18 cellular contexts compared by ENCODE assay signal in the genomic region with DNA sequence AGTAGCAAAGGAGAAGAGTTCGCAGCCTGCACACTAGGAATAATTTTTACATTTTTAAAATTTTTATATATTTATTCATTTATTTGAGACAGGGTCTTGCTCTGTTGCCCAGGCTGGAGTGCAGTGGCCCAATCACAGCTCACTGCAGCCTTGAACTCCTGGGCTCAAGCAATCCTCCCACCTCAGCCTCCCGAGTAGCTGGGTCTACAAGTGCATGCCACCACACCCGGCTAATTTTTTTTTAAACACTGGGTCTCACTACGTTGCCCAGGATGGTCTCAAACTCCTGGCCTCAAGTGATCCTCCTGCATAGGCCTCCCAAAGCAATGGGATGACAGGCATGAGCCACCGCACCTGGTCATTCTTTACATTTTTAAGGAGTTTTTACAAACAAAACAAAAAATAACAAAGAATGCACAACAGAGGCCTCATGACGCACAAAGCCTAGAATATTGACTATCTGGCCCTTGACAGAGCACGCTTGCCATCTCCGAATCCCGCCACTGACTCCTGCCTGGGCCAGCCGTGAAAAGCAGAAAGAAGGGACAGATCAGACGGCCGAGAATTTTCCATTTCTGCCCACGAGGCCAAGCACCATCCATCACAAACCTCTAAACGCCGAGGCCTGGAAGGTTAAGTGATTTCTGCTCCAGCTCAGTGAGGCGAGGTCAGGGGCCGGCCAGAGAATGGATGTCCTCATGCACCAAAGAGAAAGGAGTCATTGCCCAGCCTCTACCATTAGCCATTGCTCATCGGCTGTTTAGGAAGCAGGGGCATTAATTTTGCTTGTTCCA.
DNase-seq lines count a peak whose midpoint lies in the region; ATAC-seq and TF ChIP-seq lines count a peak whose summit lies in the region.
"Had no signal": no experiment of that assay in that cellular context is flagged by ENCODE, and none has a peak within 500 bp of the region (broad histone marks: within the 10 kb centered on the region; RNA-seq: fewer than 3 reads in every experiment).

No MANE protein-coding gene starts in this region.

- no peak for TF ChIP-seq CTCF in dorsolateral prefrontal cortex (IDR thresholded peaks at IDR 0.05 in 54 of 56, conservative IDR thresholded peaks at IDR 0.05 in 2 of 56; ENCODE audit: low read depth in 1 of 56, partially characterized antibody in 56 of 56)
- TF ChIP-seq CTCF in nephron (IDR thresholded peaks at IDR 0.05; ENCODE audit: unreplicated experiment in 3 of 3) = no peak

- peaks cover 29% of the 10 kb centered on the region for H3K4me1 Mint-ChIP-seq in activated naive CD4-positive, alpha-beta T cell treated with anti-CD3 and anti-CD28 coated beads, Interleukin-2, amount 50 U/mL, for 24 hours
- peaks cover 70% of the 10 kb centered on the region for H3K4me1 Mint-ChIP-seq in nephron

- H3K27ac ChIP-seq in dorsolateral prefrontal cortex = peak overlapping the region in 52 of 59 donors; percentile 6 to 97 (median 92)
- H3K27ac ChIP-seq in temporal lobe (ENCODE audit: low read depth, low read length) = peak overlapping the region; percentile 90
- H3K27ac ChIP-seq: C4-2B, suprapubic skin had no signal

- no peaks in the 10 kb centered on the region for H3K36me3 Mint-ChIP-seq in activated naive CD4-positive, alpha-beta T cell treated with anti-CD3 and anti-CD28 coated beads, Interleukin-2, amount 50 U/mL, for 24 hours
- H3K36me3 Mint-ChIP-seq in activated naive CD4-positive, alpha-beta T cell treated with anti-CD3 and anti-CD28 coated beads, Interleukin-2, amount 50 U/mL, for 72 hours = no peaks in the 10 kb centered on the region
- no peaks in the 10 kb centered on the region for H3K36me3 Mint-ChIP-seq in nephron (ENCODE audit: low read depth)
- H3K36me3 Mint-ChIP-seq: activated naive CD8-positive, alpha-beta T cell treated with anti-CD3 and anti-CD28 coated beads, Interleukin-2, amount 10 ng/mL, durations not matched to agents 7 days and 5 days had no signal

- H3K9me3 Mint-ChIP-seq in activated naive CD4-positive, alpha-beta T cell treated with anti-CD3 and anti-CD28 coated beads, Interleukin-2, amount 50 U/mL, for 24 hours = no peaks in the 10 kb centered on the region
- no peaks in the 10 kb centered on the region for H3K9me3 Mint-ChIP-seq in activated naive CD4-positive, alpha-beta T cell treated with anti-CD3 and anti-CD28 coated beads, Interleukin-2, amount 50 U/mL, for 72 hours
- H3K9me3 Mint-ChIP-seq in nephron = no peaks in the 10 kb centered on the region
- H3K9me3 Mint-ChIP-seq: activated CD4-positive, alpha-beta T cell treated with anti-CD3 and anti-CD28 coated beads, Interleukin-2, amount 10 ng/mL, durations not matched to agents 7 days and 5 days; activated naive CD8-positive, alpha-beta T cell treated with anti-CD3 and anti-CD28 coated beads, Interleukin-2, amount 10 ng/mL, durations not matched to agents 7 days and 5 days had no signal

- no peak overlapping the region for H3K4me3 Mint-ChIP-seq in activated naive CD4-positive, alpha-beta T cell treated with anti-CD3 and anti-CD28 coated beads, Interleukin-2, amount 50 U/mL, for 24 hours
- H3K4me3 Mint-ChIP-seq in nephron = no peak overlapping the region
- H3K4me3 Mint-ChIP-seq: activated CD4-positive, alpha-beta T cell treated with anti-CD3 and anti-CD28 coated beads, Interleukin-2, amount 10 ng/mL, durations not matched to agents 7 days and 5 days; activated naive CD8-positive, alpha-beta T cell treated with anti-CD3 and anti-CD28 coated beads, Interleukin-2, amount 10 ng/mL, durations not matched to agents 7 days and 5 days had no signal

- no peaks in the 10 kb centered on the region for H3K27me3 Mint-ChIP-seq in activated naive CD4-positive, alpha-beta T cell treated with anti-CD3 and anti-CD28 coated beads, Interleukin-2, amount 50 U/mL, for 24 hours
- peaks cover 11% of the 10 kb centered on the region for H3K27me3 Mint-ChIP-seq in nephron (ENCODE audit: low read depth)

- H3K27ac Mint-ChIP-seq in activated naive CD4-positive, alpha-beta T cell treated with anti-CD3 and anti-CD28 coated beads, Interleukin-2, amount 50 U/mL, for 24 hours = peak overlapping the region; percentile 72
- no peak overlapping the region for H3K27ac Mint-ChIP-seq in activated naive CD4-positive, alpha-beta T cell treated with anti-CD3 and anti-CD28 coated beads, Interleukin-2, amount 50 U/mL, for 72 hours
- peak overlapping the region; percentile 88 to 97 (median 97) for H3K27ac Mint-ChIP-seq in nephron
- H3K27ac Mint-ChIP-seq: activated CD4-positive, alpha-beta T cell treated with anti-CD3 and anti-CD28 coated beads, Interleukin-2, amount 10 ng/mL, durations not matched to agents 7 days and 5 days; activated naive CD8-positive, alpha-beta T cell treated with anti-CD3 and anti-CD28 coated beads, Interleukin-2, amount 10 ng/mL, durations not matched to agents 7 days and 5 days; progenitor cell of endocrine pancreas had no signal

- no peak for ATAC-seq in activated naive CD4-positive, alpha-beta T cell treated with anti-CD3 and anti-CD28 coated beads, Interleukin-2, amount 50 U/mL, for 72 hours
- ATAC-seq in HG03378 (IDR thresholded peaks at IDR 0.05; ENCODE audit: unreplicated experiment) = no peak
- ATAC-seq: mucosa of descending colon, SK-N-SH treated with all-trans-retinoic acid at 6 μM for 48 hours had no signal

- no peak overlapping the region for H3K4me3 ChIP-seq in dorsolateral prefrontal cortex
- H3K4me3 ChIP-seq: mucosa of descending colon, suprapubic skin had no signal

- H3K27me3 ChIP-seq in dorsolateral prefrontal cortex = no peaks in the 10 kb centered on the region
- H3K27me3 ChIP-seq: suprapubic skin had no signal

- DNase-seq in activated naive CD4-positive, alpha-beta T cell treated with anti-CD3 and anti-CD28 coated beads, Interleukin-2, amount 50 U/mL, for 72 hours (ENCODE audit: low spot score in 2 of 2) = no peak
- DNase-seq in dorsolateral prefrontal cortex = no peak
- no peak for DNase-seq in OCI-M2 (lab: John Stamatoyannopoulos, UW; ENCODE audit: unreplicated experiment)
- DNase-seq in effector CD8-positive, alpha-beta T cell (lab: John Stamatoyannopoulos, UW) = no peak
- DNase-seq: 8988T; activated CD4-positive, alpha-beta T cell treated with anti-CD3 and anti-CD28 coated beads, Interleukin-2, amount 10 ng/mL, durations not matched to agents 7 days and 5 days; activated naive CD8-positive, alpha-beta T cell treated with anti-CD3 and anti-CD28 coated beads, Interleukin-2, amount 10 ng/mL, durations not matched to agents 7 days and 5 days; mucosa of descending colon; NCI-H1417 treated with DMSO at 0.1 percent for 48 hours; NCI-H226 had no signal

- intact Hi-C loops in dorsolateral prefrontal cortex (cut with DNase I) = no loop called here

Comparison
In these comparisons a context has a peak if more than half of its experiments do, and no peak if none do; other contexts are left out.
1. H3K27ac Mint-ChIP-seq: peak in activated naive CD4-positive, alpha-beta T cell treated with anti-CD3 and anti-CD28 coated beads, Interleukin-2, amount 50 U/mL, for 24 hours (single experiment) and nephron (3 of 3); none in activated naive CD4-positive, alpha-beta T cell treated with anti-CD3 and anti-CD28 coated beads, Interleukin-2, amount 50 U/mL, for 72 hours (0 of 2).